10 cellular contexts compared by ENCODE assay signal in genomic region chr9:84781431-84781830, GRCh38.
DNase-seq lines count a peak whose midpoint lies in the region; ATAC-seq and TF ChIP-seq lines count a peak whose summit lies in the region.
"Had no signal": no experiment of that assay in that cellular context is flagged by ENCODE, and none has a peak within 500 bp of the region (broad histone marks: within the 10 kb centered on the region; RNA-seq: fewer than 3 reads in every experiment).

No MANE protein-coding gene starts in this region.

- no peaks in the 10 kb centered on the region for H3K79me2 ChIP-seq in Karpas-422 (ENCODE audit: low read length)

- peak; percentile 33 for TF ChIP-seq CTCF in choroid plexus epithelial cell (conservative IDR thresholded peaks at IDR 0.05; ENCODE audit: low read depth, low read length)
- peak; percentile 54 for TF ChIP-seq CTCF in progenitor cell of endocrine pancreas (IDR thresholded peaks at IDR 0.05; ENCODE audit: unreplicated experiment)

- no peak overlapping the region for H3K27ac ChIP-seq in Karpas-422 (ENCODE audit: low read length)
- H3K27ac ChIP-seq: colonic mucosa had no signal

- no peak overlapping the region for H2AFZ ChIP-seq in Karpas-422 (ENCODE audit: low read length)

- DNase-seq in NCI-H82 (lab: John Stamatoyannopoulos, UW) (peak; percentile 36), NCI-H82 treated with DMSO at 0.1 percent for 48 hours (lab: John Stamatoyannopoulos, UW; ENCODE audit: unreplicated experiment) (no peak), Karpas-422 (peak; percentile 68), choroid plexus epithelial cell (ENCODE audit: low read depth) (peak; percentile 14), progenitor cell of endocrine pancreas (ENCODE audit: low spot score, unreplicated experiment) (no peak), SIG-M5 treated with dmso at 0.1 percent for 504 hours (lab: John Stamatoyannopoulos, UW; ENCODE audit: unreplicated experiment) (no peak)
- DNase-seq: colonic mucosa had no signal

- no peaks in the 10 kb centered on the region for H3K9me3 Mint-ChIP-seq in progenitor cell of endocrine pancreas (ENCODE audit: low read depth)

- H3K4me3 ChIP-seq in Karpas-422 (ENCODE audit: low read length), result no peak overlapping the region
- no peak overlapping the region for H3K4me3 ChIP-seq in choroid plexus epithelial cell (ENCODE audit: low read depth, low read length)
- H3K4me3 ChIP-seq: colonic mucosa had no signal

- H3K27me3 ChIP-seq in Karpas-422 (ENCODE audit: low read length), result no peaks in the 10 kb centered on the region
- H3K27me3 ChIP-seq: colonic mucosa had no signal

- no peaks in the 10 kb centered on the region for H3K36me3 Mint-ChIP-seq in progenitor cell of endocrine pancreas (ENCODE audit: insufficient read depth)
- H3K36me3 Mint-ChIP-seq: CD4-positive, CD25-positive, alpha-beta regulatory T cell had no signal

- peaks cover 7% of the 10 kb centered on the region for H3K27me3 Mint-ChIP-seq in progenitor cell of endocrine pancreas

- H3K4me2 ChIP-seq in Karpas-422 (ENCODE audit: low read depth, low read length, poor library complexity, severe bottlenecking), result no peak overlapping the region

- no peaks in the 10 kb centered on the region for H3K9me2 ChIP-seq in Karpas-422 (replicated peaks; ENCODE audit: insufficient read depth, low read length)

- no peak overlapping the region for H3K27ac Mint-ChIP-seq in progenitor cell of endocrine pancreas
- H3K27ac Mint-ChIP-seq: CD4-positive, CD25-positive, alpha-beta regulatory T cell had no signal

- H3K4me1 ChIP-seq in Karpas-422 (ENCODE audit: low read length), result no peaks in the 10 kb centered on the region
- H3K4me1 ChIP-seq: colonic mucosa had no signal

- H3K4me3 Mint-ChIP-seq in progenitor cell of endocrine pancreas (ENCODE audit: low read depth), result no peak overlapping the region
- H3K4me3 Mint-ChIP-seq: CD4-positive, CD25-positive, alpha-beta regulatory T cell had no signal

- H3K36me3 ChIP-seq in Karpas-422 (ENCODE audit: insufficient read depth, low read length), result no peaks in the 10 kb centered on the region
- H3K36me3 ChIP-seq: colonic mucosa had no signal

- no peak overlapping the region for H3K9ac ChIP-seq in Karpas-422 (ENCODE audit: low read length)

- no peaks in the 10 kb centered on the region for H4K20me1 ChIP-seq in Karpas-422 (ENCODE audit: insufficient read depth, low read depth, low read length)

- H3K4me1 Mint-ChIP-seq in progenitor cell of endocrine pancreas (ENCODE audit: low read depth), result peaks cover 1% of the 10 kb centered on the region
- H3K4me1 Mint-ChIP-seq: CD4-positive, CD25-positive, alpha-beta regulatory T cell had no signal

- ATAC-seq in GM18519 (IDR thresholded peaks at IDR 0.05; ENCODE audit: low FRiP score, unreplicated experiment) (no peak), GM21786 (IDR thresholded peaks at IDR 0.05; ENCODE audit: unreplicated experiment) (no peak)

- H3K9me3 ChIP-seq in Karpas-422 (ENCODE audit: low read length), result no peaks in the 10 kb centered on the region
- H3K9me3 ChIP-seq: colonic mucosa had no signal

Comparison
In these comparisons a context has a peak if more than half of its experiments do, and no peak if none do; other contexts are left out.
1. DNase-seq: peak in NCI-H82 (single experiment), Karpas-422 (single experiment) and choroid plexus epithelial cell (single experiment); none in NCI-H82 treated with DMSO at 0.1 percent for 48 hours (single experiment), progenitor cell of endocrine pancreas (single experiment) and SIG-M5 treated with dmso at 0.1 percent for 504 hours (single experiment).